21 cellular contexts compared by ENCODE assay signal in genomic region chr21:32507342-32507919, GRCh38.
"Had no signal": no experiment of that assay in that cellular context is flagged by ENCODE, and none has a peak within 500 bp of the region (broad histone marks: within the 10 kb centered on the region; RNA-seq: fewer than 3 reads in every experiment).

No MANE protein-coding gene starts in this region.

- H3K9me3 ChIP-seq: transverse colon, vagina had no signal

- H3K4me1 ChIP-seq: foreskin keratinocyte, parathyroid adenoma, transverse colon, vagina had no signal

- H3K9ac ChIP-seq: parathyroid adenoma had no signal

- H3K4me3 ChIP-seq: hepatocyte, smooth muscle cell, transverse colon, vagina had no signal

- H3K27me3 ChIP-seq: foreskin keratinocyte, hepatocyte, transverse colon, vagina had no signal

- H3K79me2 ChIP-seq: hepatocyte, parathyroid adenoma had no signal

- H3K4me2 ChIP-seq: hepatocyte, smooth muscle cell had no signal

- DNase-seq: activated CD4-positive, alpha-beta memory T cell treated with anti-CD3 and anti-CD28 coated beads, Interleukin-2, amount 10 ng/mL, durations not matched to agents 7 days and 5 days; activated CD4-positive, alpha-beta T cell treated with anti-CD3 and anti-CD28 coated beads, Interleukin-2, amount 10 ng/mL, durations not matched to agents 24 days and 14 days; activated gamma-delta T cell; activated naive CD4-positive, alpha-beta T cell treated with anti-CD3 and anti-CD28 coated beads, Interleukin-2, amount 50 U/mL, for 16 hours; activated T-cell treated with anti-CD3 and anti-CD28 coated beads, Interleukin-2, amount 50 U/mL, for 72 hours; anterior cingulate cortex; cortex of kidney; foreskin keratinocyte; nephron progenitor cell; nucleus accumbens; stimulated activated CD4-positive, alpha-beta T cell treated with anti-CD3 and anti-CD28 coated beads, Interleukin-15, amount 100 ng/mL, for 24 hours; stimulated activated CD8-positive, alpha-beta memory T cell treated with anti-CD3 and anti-CD28 coated beads, Interleukin-4, amount 100 ng/mL, for 48 hours; stimulated activated naive B cell treated with anti-CD40 and anti-IgM and Interleukin-4, amounts not matched to agents 10 μg/mL and 1 μg/mL and 100 μg/mL, for 72 hours; T-helper 2 cell; transverse colon had no signal

- ATAC-seq: activated CD4-positive, CD25-positive, alpha-beta regulatory T cell treated with anti-CD3 and anti-CD28 coated beads, Interleukin-2, amount 50 U/mL, for 24 hours; activated T-cell treated with anti-CD3 and anti-CD28 coated beads, Interleukin-2, amount 50 U/mL, for 72 hours; foreskin keratinocyte; sciatic nerve; stimulated activated naive B cell treated with anti-CD40 and anti-IgM and Interleukin-4, amounts not matched to agents 10 μg/mL and 1 μg/mL and 100 μg/mL, for 72 hours had no signal

- H3K27ac ChIP-seq: foreskin keratinocyte, hepatocyte, parathyroid adenoma, transverse colon, vagina had no signal

- H2AFZ ChIP-seq: hepatocyte, parathyroid adenoma had no signal
